ENCODE assay signal across 3 cellular contexts in genomic region chr1:53421208-53421607, GRCh38.
TF ChIP-seq lines count a peak whose summit lies in the region.

No MANE protein-coding gene starts in this region.

TF ChIP-seq in HCT116, 20 proteins besides CTCF, POLR2A, EP300 and RAD21:
- TF ChIP-seq FOSL1 (IDR thresholded peaks at IDR 0.05; ENCODE audit: low read depth) (no peak), CBX3 (IDR thresholded peaks at IDR 0.05; ENCODE audit: low read depth) (peak; percentile 89)

TF ChIP-seq in HEK293, 187 proteins besides CTCF, POLR2A, EP300 and RAD21:
- TF ChIP-seq SETDB1 (IDR thresholded peaks at IDR 0.05; ENCODE audit: insufficient read length, low read length) (peak; percentile 84), ZNF155 (tag by site-specific recombination; IDR thresholded peaks at IDR 0.05) (no peak), TRIM28 (IDR thresholded peaks at IDR 0.05; ENCODE audit: borderline replicate concordance, low read length) (peak; percentile 69; the same call in 1 of the 2 replicates)

TF ChIP-seq in H1, 55 proteins besides CTCF, POLR2A, EP300 and RAD21:
- TF ChIP-seq GABPA (IDR thresholded peaks at IDR 0.05; ENCODE audit: borderline replicate concordance, insufficient read depth, low read length) (no peak), SAP30 (IDR thresholded peaks at IDR 0.05; ENCODE audit: insufficient read depth, insufficient replicate concordance, low read length) (no peak), EGR1 (IDR thresholded peaks at IDR 0.05; ENCODE audit: borderline replicate concordance, low read depth, low read length) (no peak), YY1 (IDR thresholded peaks at IDR 0.05; ENCODE audit: low read depth, low read length) (no peak)
